32 cellular contexts compared by ENCODE assay signal in the genomic region with DNA sequence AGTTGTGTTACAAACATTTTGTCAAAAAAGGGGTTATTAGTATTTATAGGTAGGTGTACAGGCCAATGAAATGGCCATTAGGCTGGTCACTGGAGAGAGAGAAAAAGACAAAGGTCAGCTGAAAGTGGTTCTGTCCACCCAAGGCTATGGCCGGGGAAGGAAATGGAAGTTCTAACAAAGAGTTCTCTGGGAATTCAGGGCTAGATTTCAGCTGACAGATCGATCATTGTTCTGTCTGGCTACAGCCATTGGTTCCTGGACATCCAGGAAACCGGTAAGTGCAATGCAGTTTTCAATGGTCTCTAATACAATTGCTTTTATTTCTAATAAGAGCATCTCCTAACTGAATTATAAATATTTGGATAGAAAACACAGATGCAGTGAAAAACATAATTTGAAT.
"Had no signal": no experiment of that assay in that cellular context is flagged by ENCODE, and none has a peak within 500 bp of the region (broad histone marks: within the 10 kb centered on the region; RNA-seq: fewer than 3 reads in every experiment).

No MANE protein-coding gene starts in this region.

- H3K4me3 ChIP-seq: adrenal gland, body of pancreas, coronary artery, hepatocyte, left ventricle myocardium inferior, neural progenitor cell, right atrium auricular region, skin epidermis, thyroid gland, upper lobe of right lung had no signal

- ATAC-seq: activated CD4-positive, CD25-positive, alpha-beta regulatory T cell treated with anti-CD3 and anti-CD28 coated beads, Interleukin-2, amount 50 U/mL, for 24 hours; activated CD8-positive, alpha-beta T cell treated with anti-CD3 and anti-CD28 coated beads for 36 hours; body of pancreas; effector memory CD8-positive, alpha-beta T cell; esophagus mucosa; naive thymus-derived CD4-positive, alpha-beta T cell; SK-N-SH treated with all-trans-retinoic acid at 6 μM for 48 hours; stimulated activated naive CD8-positive, alpha-beta T cell treated with anti-CD3 and anti-CD28 coated beads, Interleukin-15, amount 100 ng/mL, for 72 hours; T-helper 17 cell; upper lobe of right lung had no signal

- H2AFZ ChIP-seq: hepatocyte, neural progenitor cell had no signal

- H3K9me3 ChIP-seq: adrenal gland, body of pancreas, left ventricle myocardium inferior, right atrium auricular region, thyroid gland, upper lobe of right lung had no signal

- H3K27me3 ChIP-seq: adrenal gland, body of pancreas, hepatocyte, neural progenitor cell, right atrium auricular region, thyroid gland, upper lobe of right lung had no signal

- H3K27ac ChIP-seq: coronary artery, hepatocyte, left ventricle myocardium inferior, neural progenitor cell, right atrium auricular region, skin epidermis, thyroid gland, upper lobe of right lung, WERI-Rb-1 had no signal

- H3K36me3 ChIP-seq: neural progenitor cell, right atrium auricular region, thyroid gland, upper lobe of right lung, WERI-Rb-1 had no signal

- H3K4me2 ChIP-seq: hepatocyte, neural progenitor cell had no signal

- H3K9ac ChIP-seq: neural progenitor cell had no signal

- DNase-seq: activated CD4-positive, alpha-beta T cell treated with anti-CD3 and anti-CD28 coated beads, Interleukin-2, amount 10 ng/mL, durations not matched to agents 24 days and 14 days; activated CD8-positive, alpha-beta T cell treated with anti-CD3 and anti-CD28 coated beads for 36 hours; activated effector memory CD4-positive, alpha-beta T cell treated with Interleukin-2 at 50 U/mL for 16 hours; activated naive CD4-positive, alpha-beta T cell treated with anti-CD3 and anti-CD28 coated beads for 36 hours; activated naive CD8-positive, alpha-beta T cell treated with anti-CD3 and anti-CD28 coated beads for 36 hours; adrenal gland; aorta; body of pancreas; cerebellar nuclear complex; effector memory CD8-positive, alpha-beta T cell; foreskin fibroblast; islet precursor cell; left ventricle myocardium inferior; midbrain; naive thymus-derived CD4-positive, alpha-beta T cell; occipital lobe; stimulated activated CD4-positive, alpha-beta T cell treated with anti-CD3 and anti-CD28 coated beads, Interleukin-12 subunit alpha, Interleukin-12 subunit beta, amount 100 ng/mL, for 4 hours; stimulated activated CD4-positive, alpha-beta T cell treated with anti-CD3 and anti-CD28 coated beads, Interleukin-4, amount 100 ng/mL, for 1 hour; stimulated activated naive CD8-positive, alpha-beta T cell treated with anti-CD3 and anti-CD28 coated beads, Interleukin-15, amount 100 ng/mL, for 72 hours; T-helper 17 cell; T1000; thyroid gland; upper lobe of right lung; WERI-Rb-1 had no signal
